22 cellular contexts compared by ENCODE assay signal in genomic region chr7:105976868-105977267, GRCh38.
"Had no signal": no experiment of that assay in that cellular context is flagged by ENCODE, and none has a peak within 500 bp of the region (broad histone marks: within the 10 kb centered on the region; RNA-seq: fewer than 3 reads in every experiment).

No MANE protein-coding gene starts in this region.

- H3K4me3 ChIP-seq: colonic mucosa, esophagus muscularis mucosa, gastrocnemius medialis, heart right ventricle, left lung, lower lobe of right lung, mucosa of descending colon had no signal

- FAIRE-seq: endothelial cell of umbilical vein, islet of Langerhans, keratinocyte had no signal

- H3K9me3 ChIP-seq: colonic mucosa, esophagus muscularis mucosa, gastrocnemius medialis, heart right ventricle, left lung, lower lobe of right lung, mucosa of descending colon had no signal

- DNase-seq: colonic mucosa; cortex of kidney; effector CD8-positive, alpha-beta T cell; effector memory CD8-positive, alpha-beta T cell; foreskin melanocyte; gastrocnemius medialis; glutamatergic neuron; head of caudate nucleus; heart right ventricle; hippocampal formation; left cardiac atrium; left lung; left ventricle myocardium superior; lower lobe of right lung; mucosa of descending colon; naive B cell had no signal

- H3K4me3 Mint-ChIP-seq: dendritic cell treated with granulocyte-macrophage colony-stimulating factor and Interleukin-4, amounts not matched to agents 40 ng/mL and 50 ng/mL, for 4 days; effector memory CD8-positive, alpha-beta T cell; mesothelial cell of epicardium; naive B cell had no signal

- ATAC-seq: effector memory CD8-positive, alpha-beta T cell; gastrocnemius medialis; heart right ventricle; left cardiac atrium; left ventricle myocardium superior had no signal

- H3K27ac Mint-ChIP-seq: dendritic cell treated with granulocyte-macrophage colony-stimulating factor and Interleukin-4, amounts not matched to agents 40 ng/mL and 50 ng/mL, for 4 days; effector memory CD8-positive, alpha-beta T cell; mesothelial cell of epicardium had no signal

- H3K27me3 ChIP-seq: colonic mucosa, esophagus muscularis mucosa, gastrocnemius medialis, left lung had no signal

- H3K4me1 ChIP-seq: colonic mucosa, gastrocnemius medialis, left lung had no signal

- H3K36me3 ChIP-seq: colonic mucosa, gastrocnemius medialis, heart right ventricle, left lung, lower lobe of right lung had no signal

- H3K9me3 Mint-ChIP-seq: dendritic cell treated with granulocyte-macrophage colony-stimulating factor and Interleukin-4, amounts not matched to agents 40 ng/mL and 50 ng/mL, for 4 days; effector memory CD8-positive, alpha-beta T cell; mesothelial cell of epicardium; naive B cell had no signal

- H3K27ac ChIP-seq: colonic mucosa, esophagus muscularis mucosa, gastrocnemius medialis, heart right ventricle, left lung, lower lobe of right lung had no signal

- H3K36me3 Mint-ChIP-seq: mesothelial cell of epicardium, naive B cell had no signal
